9 cellular contexts compared by ENCODE assay signal in the genomic region with DNA sequence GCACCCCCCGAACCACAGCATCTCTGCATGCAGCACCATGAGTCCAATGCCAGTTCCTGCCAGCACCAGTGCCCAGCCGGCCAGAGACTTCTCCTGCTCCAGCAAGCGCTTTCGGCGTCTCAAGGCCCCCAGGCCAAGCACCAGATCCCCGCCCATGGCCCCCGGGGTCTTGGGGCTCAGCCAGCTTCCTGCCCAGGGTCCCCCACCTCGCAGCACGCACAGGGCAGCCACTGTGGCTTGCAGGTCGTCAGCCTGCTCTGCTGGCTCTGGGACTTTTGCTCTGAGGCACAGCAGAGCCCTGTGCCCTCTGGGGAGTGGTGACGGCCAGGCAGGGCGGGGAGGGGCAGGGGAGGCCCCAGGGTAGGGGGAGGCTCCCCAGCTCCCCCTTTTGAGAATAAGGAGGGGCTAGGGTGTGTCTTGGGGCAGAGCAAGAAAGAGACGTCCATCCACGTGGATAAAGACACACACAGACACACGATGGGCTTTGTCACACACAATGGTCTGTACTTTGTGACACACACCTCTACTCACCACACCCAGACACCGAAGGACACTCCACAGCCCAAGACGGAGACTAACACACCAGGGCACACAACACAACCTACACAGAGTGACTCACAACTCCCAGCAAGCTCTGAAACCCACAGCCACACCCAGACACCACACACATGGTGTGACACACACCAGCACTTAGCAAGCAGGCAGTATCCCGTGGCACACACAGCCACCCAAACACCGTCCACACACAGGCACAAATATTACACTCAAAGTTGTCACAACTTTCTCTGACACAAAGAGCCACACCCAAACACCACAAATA. TPM values are rescaled to one million over a fixed set of nuclear protein-coding genes. Genes with fewer than 3 reads are reported as not detected.
A peak's percentile ranks its signal among the peaks of the same experiment; 100 is the strongest.
DNase-seq lines count a peak whose midpoint lies in the region; ATAC-seq and TF ChIP-seq lines count a peak whose summit lies in the region.
"Had no signal": no experiment of that assay in that cellular context is flagged by ENCODE, and none has a peak within 500 bp of the region (broad histone marks: within the 10 kb centered on the region; RNA-seq: fewer than 3 reads in every experiment).

A gene (minus strand): TSS at position 268 of the 820 bp plus-strand sequence. CDS start 112 bp downstream, at position 156.

- no peaks in the 10 kb centered on the region for H3K79me2 ChIP-seq in smooth muscle cell (ENCODE audit: low read depth)

- DNase-seq in GM10266 (ENCODE audit: extremely low spot score) (peak; percentile 87), HUDEP-2 (lab: John Stamatoyannopoulos, UW; ENCODE audit: unreplicated experiment in 76 of 76) (peak in 59 of 76 experiments; percentile 20 to 83 (median 60)), smooth muscle cell (lab: John Stamatoyannopoulos, UW; ENCODE audit: unreplicated experiment) (no peak), SHP77 treated with DMSO at 0.1 percent for 48 hours (lab: John Stamatoyannopoulos, UW) (no peak), NCI-H82 (lab: John Stamatoyannopoulos, UW) (no peak)
- peak; percentile 71 for DNase-seq in activated CD4-positive, CD25-positive, alpha-beta regulatory T cell treated with anti-CD3 and anti-CD28 coated beads, Interleukin-2, amount 50 U/mL, for 72 hours
- DNase-seq in effector CD4-positive, alpha-beta T cell, result peak; percentile 30

- no peak within 1 kb of the TSS for H2AFZ ChIP-seq in smooth muscle cell (ENCODE audit: low read depth)

- ATAC-seq in GM19023 (IDR thresholded peaks at IDR 0.05; ENCODE audit: unreplicated experiment), result no peak

- no peaks in the 10 kb centered on the region for H3K9me3 ChIP-seq in smooth muscle cell (replicated peaks; ENCODE audit: low read depth)

- H3K4me1 ChIP-seq in smooth muscle cell (ENCODE audit: low read depth), result peaks cover 4% of the 10 kb centered on the region

- H3K9ac ChIP-seq in smooth muscle cell (ENCODE audit: low read depth), result no peak within 1 kb of the TSS
- H3K9ac ChIP-seq: KMS-11 had no signal

- no peak within 1 kb of the TSS for H3K4me3 ChIP-seq in smooth muscle cell

- TF ChIP-seq CTCF in GM10266 (IDR thresholded peaks at IDR 0.05; ENCODE audit: control insufficient read depth, insufficient read depth, low read depth, missing control alignments), result no peak
- no peak for TF ChIP-seq CTCF in smooth muscle cell (IDR thresholded peaks at IDR 0.05; ENCODE audit: borderline replicate concordance, insufficient read depth, poor library complexity, severe bottlenecking)

- WGBS in smooth muscle cell (ENCODE audit: low lambda C conversion rate), result 50% methylated on average over 18 of the region's 19 CpGs

- no peak within 1 kb of the TSS for H3K27ac ChIP-seq in smooth muscle cell (ENCODE audit: low read depth)
- H3K27ac ChIP-seq: KMS-11 had no signal

- H3K27me3 ChIP-seq in smooth muscle cell (ENCODE audit: low read depth), result no peaks in the 10 kb centered on the region

- H3F3A ChIP-seq in smooth muscle cell (ENCODE audit: low read depth), result no peaks in the 10 kb centered on the region

- no peaks in the 10 kb centered on the region for H4K20me1 ChIP-seq in smooth muscle cell (ENCODE audit: low read depth)

- H3K36me3 ChIP-seq in smooth muscle cell (ENCODE audit: low read depth), result no peaks in the 10 kb centered on the region

- H3K4me2 ChIP-seq in smooth muscle cell, result peak within 1 kb of the TSS; percentile 44
- H3K4me2 ChIP-seq: KMS-11 had no signal

RNA-seq across cellular contexts. Expression of the gene that starts here (rescaled TPM):
- 4.0 and 5.4 TPM in 2 replicates for total RNA-seq in smooth muscle cell
- 1.7 and 14.9 TPM in 2 replicates for polyA plus RNA-seq in smooth muscle cell

Comparison
In these comparisons a context has a peak if more than half of its experiments do, and no peak if none do; other contexts are left out.
1. DNase-seq: peak in GM10266 (single experiment), HUDEP-2 (59 of 76), activated CD4-positive, CD25-positive, alpha-beta regulatory T cell treated with anti-CD3 and anti-CD28 coated beads, Interleukin-2, amount 50 U/mL, for 72 hours (single experiment) and effector CD4-positive, alpha-beta T cell (single experiment); none in smooth muscle cell (single experiment), SHP77 treated with DMSO at 0.1 percent for 48 hours (single experiment) and NCI-H82 (single experiment).